In the genomic region with DNA sequence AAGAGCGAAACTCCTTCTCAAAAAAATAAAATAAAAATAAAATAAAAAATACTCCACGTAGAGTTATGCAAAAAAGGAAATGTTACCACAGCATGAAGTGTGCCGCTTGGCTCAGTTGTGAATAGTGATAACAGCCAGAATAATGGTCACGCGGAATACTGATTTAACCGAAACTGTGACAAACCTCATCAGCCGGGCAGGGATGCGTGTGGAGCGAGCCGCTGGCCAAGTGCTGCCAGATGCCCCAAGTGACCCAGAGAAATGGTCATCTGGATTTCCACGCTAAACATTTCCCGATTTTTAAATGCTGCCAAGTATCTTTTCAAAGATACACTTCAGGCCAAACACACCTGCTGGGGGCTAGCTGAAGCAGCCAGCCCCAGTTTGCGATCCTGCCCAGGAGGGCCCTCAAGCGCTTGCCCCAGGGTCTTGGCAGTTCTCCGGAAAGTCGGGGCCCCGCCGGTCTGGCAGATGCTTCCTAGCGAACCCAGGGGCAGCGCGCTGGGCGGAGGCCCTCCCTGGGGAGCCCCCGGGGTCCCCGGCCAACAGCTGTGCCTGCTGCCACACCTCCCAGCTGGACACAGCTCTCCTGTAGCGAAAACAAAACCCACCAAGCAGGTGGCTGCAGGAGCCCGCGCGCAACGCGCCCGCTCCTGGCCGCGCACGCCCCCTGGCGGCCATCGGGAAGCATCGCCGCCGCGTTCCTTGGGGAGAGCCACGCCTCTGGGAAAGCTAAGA, we compare ENCODE assay signal across 8 cellular contexts. TPM values are rescaled to one million over a fixed set of nuclear protein-coding genes. Genes with fewer than 3 reads are reported as not detected.
DNase-seq lines count a peak whose midpoint lies in the region; TF ChIP-seq lines count a peak whose summit lies in the region.

No MANE protein-coding gene starts in this region.

- no peaks in the 10 kb centered on the region for H3K9me3 ChIP-seq in HUES6 (ENCODE audit: control insufficient read depth, insufficient read depth, low read depth, low read length)
- H3K9me3 ChIP-seq in ovary, result no peaks in the 10 kb centered on the region
- H3K9me3 ChIP-seq in thymus (ENCODE audit: control insufficient read depth), result no peaks in the 10 kb centered on the region

- POLR2A ChIA-PET in RWPE1 (lab: Yijun Ruan, JAX; ENCODE audit: low non-redundant PET), result no interaction called here

- DNase-seq in COR-L47 (lab: John Stamatoyannopoulos, UW) (peak; percentile 38), GM20000 (ENCODE audit: low spot score) (peak; percentile 86), RWPE1 (ENCODE audit: low spot score) (peak; percentile 65), globus pallidus (ENCODE audit: low spot score) (peak; percentile 40), ovary (peak; percentile 53 to 83 (median 71))
- peak; percentile 35 to 71 (median 61) for DNase-seq in activated naive CD4-positive, alpha-beta T cell (lab: John Stamatoyannopoulos, UW)

- intact Hi-C loops in ovary (cut with DNase I), result loop anchor here in 3 of 4 donors (5.0 to 10.0 kb wide), 5 partner anchors 90 to 173 kb away; no protein-coding TSS in a partner anchor

- peak overlapping the region; percentile 31; the same call in 1 of the 2 replicates for H3K4me3 ChIP-seq in HUES6 (ENCODE audit: low read depth, low read length)
- H3K4me3 ChIP-seq in ovary, result peak overlapping the region; percentile 37
- H3K4me3 ChIP-seq in thymus (ENCODE audit: low read length), result peak overlapping the region; percentile 57

- TF ChIP-seq EP300 in ovary (IDR thresholded peaks at IDR 0.05), result no peak

- H3K27me3 ChIP-seq in HUES6 (ENCODE audit: control insufficient read depth, insufficient read depth, low read length) (no peaks in the 10 kb centered on the region), ovary (no peaks in the 10 kb centered on the region), thymus (ENCODE audit: control insufficient read depth, insufficient read depth) (no peaks in the 10 kb centered on the region)

- H3K36me3 ChIP-seq in HUES6 (ENCODE audit: control insufficient read depth, insufficient read depth, low read length) (peaks cover under 1% of the 10 kb centered on the region; the same call in 1 of the 2 replicates), ovary (no peaks in the 10 kb centered on the region), thymus (ENCODE audit: control insufficient read depth, insufficient read depth) (peaks cover 7% of the 10 kb centered on the region)

- TF ChIP-seq POLR2A in ovary (IDR thresholded peaks at IDR 0.05), result no peak

- H3K9ac ChIP-seq in HUES6 (ENCODE audit: low read length), result no peak overlapping the region

- WGBS in ovary, 3 donors, result 24 to 35% (median 33%) methylated on average over 37 to 41 of the region's 41 CpGs
- whole genome bisulfite sequencing in thymus, result 30% methylated on average over 41 of the region's 41 CpGs

- CTCF ChIA-PET in RWPE1 (lab: Yijun Ruan, JAX), result interaction anchor here (0.6 to 2.1 kb wide), 24 partner anchors 13 to 1567 kb away, joined by 3 to 15 read pairs (median 3); no protein-coding TSS in a partner anchor

- TF ChIP-seq CTCF in GM20000 (IDR thresholded peaks at IDR 0.05; ENCODE audit: extremely low read depth, missing control alignments) (peak; percentile 99), RWPE1 (conservative IDR thresholded peaks at IDR 0.05; ENCODE audit: low read depth) (peak; percentile 97), ovary (IDR thresholded peaks at IDR 0.05) (peak; percentile 80 to 94 (median 88))

- H3K4me1 ChIP-seq in HUES6 (ENCODE audit: control insufficient read depth, insufficient read depth, low read length) (peaks cover 9% of the 10 kb centered on the region; the same call in 1 of the 2 replicates), ovary (ENCODE audit: insufficient read depth) (peaks cover 2% of the 10 kb centered on the region), thymus (ENCODE audit: control insufficient read depth, insufficient read depth, low read length) (peaks cover 3% of the 10 kb centered on the region)

- H3K27ac ChIP-seq in HUES6 (ENCODE audit: low read depth, low read length) (no peak overlapping the region), RWPE1 (peak overlapping the region; percentile 4; the same call in 1 of the 2 replicates), ovary (no peak overlapping the region), thymus (ENCODE audit: low read depth) (peak overlapping the region; percentile 52)

RNA-seq across cellular contexts. Expression of a gene that starts 35.1 kb away (rescaled TPM):
- total RNA-seq in ovary, result 100 to 1,000 TPM in 1 of 7 donors, 10 to 100 TPM in 6; 24.1 to 150 (median 25.9) TPM
- 10 to 100 TPM; 19.7 to 30.3 TPM for polyA plus RNA-seq in ovary
- 46.3 TPM for polyA plus RNA-seq in thymus

Comparison
In these comparisons a context has a peak if more than half of its experiments do, and no peak if none do; other contexts are left out.
1. H3K27ac ChIP-seq: peak in RWPE1 (single experiment) and thymus (single experiment); none in HUES6 (single experiment) and ovary (0 of 2).
2. Peak in every context shown above with its lines, with median percentiles within 50 percentile points of each other: DNase-seq, CTCF ChIP-seq and H3K4me3 ChIP-seq.